8 cellular contexts compared by ENCODE assay signal in the genomic region with DNA sequence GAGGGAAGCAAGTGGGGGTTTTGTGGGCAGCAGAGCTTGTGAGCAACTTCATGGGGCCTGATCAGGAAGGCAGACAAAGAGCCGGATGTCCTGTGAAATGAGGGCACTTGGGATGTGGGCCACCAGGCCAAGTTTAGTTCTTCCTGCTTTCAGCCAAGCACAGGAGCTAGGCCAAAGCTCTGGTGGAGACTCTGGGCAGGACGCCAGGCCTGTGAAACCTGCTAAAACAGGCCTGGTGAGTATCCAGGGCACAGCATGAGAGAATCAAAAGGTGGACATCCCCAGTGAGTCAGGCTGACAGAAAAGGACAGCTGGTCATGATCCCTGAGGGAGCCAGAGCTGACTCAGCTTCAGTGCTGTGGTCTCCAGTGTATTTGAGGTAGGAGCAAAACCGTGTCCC.
A peak's percentile ranks its signal among the peaks of the same experiment; 100 is the strongest.
DNase-seq lines count a peak whose midpoint lies in the region; ATAC-seq and TF ChIP-seq lines count a peak whose summit lies in the region.

No MANE protein-coding gene starts in this region.

- CTCF ChIA-PET in OCI-LY7 (lab: Charles Lee; ENCODE audit: unreplicated experiment), result no interaction called here
- CTCF ChIA-PET in activated CD4-positive, alpha-beta memory T cell treated with anti-CD3 and anti-CD28 coated beads for 36 hours (lab: Charles Lee), result no interaction called here

- H3K27me3 Mint-ChIP-seq in activated T-cell treated with anti-CD3 and anti-CD28 coated beads, Interleukin-2, amount 50 U/mL, for 72 hours (ENCODE audit: low read depth), result no peaks in the 10 kb centered on the region
- no peaks in the 10 kb centered on the region for H3K27me3 Mint-ChIP-seq in activated CD4-positive, alpha-beta memory T cell treated with anti-CD3 and anti-CD28 coated beads for 36 hours

- no peak overlapping the region for H2AFZ ChIP-seq in OCI-LY7 (ENCODE audit: low read length)

- H3K4me3 ChIP-seq in SJCRH30, result peak overlapping the region; percentile 32
- H3K4me3 ChIP-seq in OCI-LY7 (ENCODE audit: low read depth, low read length, poor library complexity, severe bottlenecking), result no peak overlapping the region

- H3K36me3 Mint-ChIP-seq in activated T-cell treated with anti-CD3 and anti-CD28 coated beads, Interleukin-2, amount 50 U/mL, for 72 hours (ENCODE audit: insufficient read depth in 2 of 2), result no peaks in the 10 kb centered on the region
- H3K36me3 Mint-ChIP-seq in activated CD4-positive, alpha-beta memory T cell treated with anti-CD3 and anti-CD28 coated beads for 36 hours, result no peaks in the 10 kb centered on the region

- H3K4me1 ChIP-seq in SJCRH30 (peaks cover 35% of the 10 kb centered on the region), foreskin keratinocyte (no peaks in the 10 kb centered on the region), OCI-LY7 (ENCODE audit: insufficient read depth, low read length, poor library complexity, severe bottlenecking) (no peaks in the 10 kb centered on the region)

- H3K27me3 ChIP-seq in SJCRH30 (no peaks in the 10 kb centered on the region), foreskin keratinocyte (no peaks in the 10 kb centered on the region)

- DNase-seq in EL (peak; percentile 75), SJCRH30 (peak; percentile 96 to 99), foreskin keratinocyte (peak; percentile 79 to 90), posterior cingulate gyrus (peak; percentile 14 to 90 (median 57)), OCI-LY7 (ENCODE audit: low spot score) (no peak)
- DNase-seq in activated T-cell treated with anti-CD3 and anti-CD28 coated beads, Interleukin-2, amount 50 U/mL, for 72 hours, result no peak
- DNase-seq in activated CD4-positive, alpha-beta memory T cell treated with anti-CD3 and anti-CD28 coated beads for 36 hours, result no peak

- H3K4me3 Mint-ChIP-seq in activated T-cell treated with anti-CD3 and anti-CD28 coated beads, Interleukin-2, amount 50 U/mL, for 72 hours, result no peak overlapping the region
- no peak overlapping the region for H3K4me3 Mint-ChIP-seq in activated CD4-positive, alpha-beta memory T cell treated with anti-CD3 and anti-CD28 coated beads for 36 hours

- H3K27ac Mint-ChIP-seq in activated T-cell treated with anti-CD3 and anti-CD28 coated beads, Interleukin-2, amount 50 U/mL, for 72 hours, result no peak overlapping the region
- H3K27ac Mint-ChIP-seq in activated CD4-positive, alpha-beta memory T cell treated with anti-CD3 and anti-CD28 coated beads for 36 hours, result no peak overlapping the region

- BruUV-seq in OCI-LY7 (replicated peaks; lab: Mats Ljungman, UMichigan), result no TSS peak

- intact Hi-C loops in posterior cingulate gyrus (cut with DNase I), result no loop called here
- intact Hi-C loops in OCI-LY7 (cut with micrococcal nuclease; ENCODE audit: unreplicated experiment), result no loop called here
- intact Hi-C loops in activated CD4-positive, alpha-beta memory T cell treated with anti-CD3 and anti-CD28 coated beads for 36 hours (cut with micrococcal nuclease), result no loop called here

- no peaks in the 10 kb centered on the region for H3K9me2 ChIP-seq in OCI-LY7 (ENCODE audit: insufficient read depth, low read length)

- no peaks in the 10 kb centered on the region for H3K9me3 ChIP-seq in SJCRH30 (replicated peaks)
- no peaks in the 10 kb centered on the region for H3K9me3 ChIP-seq in OCI-LY7 (ENCODE audit: low read length)

- no peaks in the 10 kb centered on the region for H3K4me1 Mint-ChIP-seq in activated T-cell treated with anti-CD3 and anti-CD28 coated beads, Interleukin-2, amount 50 U/mL, for 72 hours (ENCODE audit: low read depth)
- H3K4me1 Mint-ChIP-seq in activated CD4-positive, alpha-beta memory T cell treated with anti-CD3 and anti-CD28 coated beads for 36 hours (ENCODE audit: low read depth), result no peaks in the 10 kb centered on the region

- H3K4me2 ChIP-seq in OCI-LY7 (ENCODE audit: low read length), result no peak overlapping the region

- POLR2A ChIA-PET in OCI-LY7 (lab: Charles Lee), result interaction anchor here (0.6 kb wide), 1 partner anchor 1569 kb away, joined by 3 read pairs; no protein-coding TSS in a partner anchor
- POLR2A ChIA-PET in activated CD4-positive, alpha-beta memory T cell treated with anti-CD3 and anti-CD28 coated beads for 36 hours (lab: Charles Lee), result no interaction called here

- peak overlapping the region; percentile 87 for H3K27ac ChIP-seq in SJCRH30
- H3K27ac ChIP-seq in foreskin keratinocyte, result no peak overlapping the region
- no peak overlapping the region for H3K27ac ChIP-seq in OCI-LY7 (ENCODE audit: low read depth, low read length, poor library complexity, severe bottlenecking)

- H3K9me3 Mint-ChIP-seq in activated T-cell treated with anti-CD3 and anti-CD28 coated beads, Interleukin-2, amount 50 U/mL, for 72 hours, result peaks cover 0 to 3% of the 10 kb centered on the region in 2 donors
- peaks cover 7% of the 10 kb centered on the region for H3K9me3 Mint-ChIP-seq in activated CD4-positive, alpha-beta memory T cell treated with anti-CD3 and anti-CD28 coated beads for 36 hours

- no peaks in the 10 kb centered on the region for H4K20me1 ChIP-seq in OCI-LY7 (ENCODE audit: insufficient read depth, low read length)

- no peak for TF ChIP-seq CTCF in foreskin keratinocyte (conservative IDR thresholded peaks at IDR 0.05)
- no peak for TF ChIP-seq CTCF in OCI-LY7 (conservative IDR thresholded peaks at IDR 0.05; ENCODE audit: low read length)

- H3K79me2 ChIP-seq in OCI-LY7 (ENCODE audit: insufficient read depth, low read depth, low read length), result no peaks in the 10 kb centered on the region

- H3K36me3 ChIP-seq in SJCRH30 (no peaks in the 10 kb centered on the region), OCI-LY7 (ENCODE audit: insufficient read depth, low read length) (no peaks in the 10 kb centered on the region)

- peak; percentile 91 for ATAC-seq in foreskin keratinocyte
- no peak for ATAC-seq in HG03159 (IDR thresholded peaks at IDR 0.05; ENCODE audit: unreplicated experiment)
- no peak for ATAC-seq in activated T-cell treated with anti-CD3 and anti-CD28 coated beads, Interleukin-2, amount 50 U/mL, for 72 hours (replicated peaks in 1 of 2)

Comparison
In these comparisons a context has a peak if more than half of its experiments do, and no peak if none do; other contexts are left out.
1. DNase-seq: peak in EL (single experiment), SJCRH30 (2 of 2), foreskin keratinocyte (2 of 2) and posterior cingulate gyrus (10 of 10); none in OCI-LY7 (single experiment), activated T-cell treated with anti-CD3 and anti-CD28 coated beads, Interleukin-2, amount 50 U/mL, for 72 hours (0 of 2) and activated CD4-positive, alpha-beta memory T cell treated with anti-CD3 and anti-CD28 coated beads for 36 hours (single experiment).